Comparison of ENCODE assay signal across 25 cellular contexts in genomic region chr7:107964510-107964909, GRCh38. TPM values are rescaled to one million over a fixed set of nuclear protein-coding genes. Genes with fewer than 3 reads are reported as not detected.
"Had no signal": no experiment of that assay in that cellular context is flagged by ENCODE, and none has a peak within 500 bp of the region (broad histone marks: within the 10 kb centered on the region; RNA-seq: fewer than 3 reads in every experiment).

No MANE protein-coding gene starts in this region.

- H3K27ac Mint-ChIP-seq: dendritic cell treated with granulocyte-macrophage colony-stimulating factor and Interleukin-4, amounts not matched to agents 40 ng/mL and 50 ng/mL, for 4 days; endodermal cell; natural killer cell; stimulated activated naive B cell treated with anti-CD40 and anti-IgM and Interleukin-4, amounts not matched to agents 10 μg/mL and 1 μg/mL and 100 μg/mL, for 72 hours; stimulated activated naive CD8-positive, alpha-beta T cell treated with anti-CD3 and anti-CD28 coated beads, Interleukin-15, Interleukin-2, amounts not matched to agents 100 ng/mL and 50 ng/mL, for 24 hours had no signal

- H3K27me3 Mint-ChIP-seq: dendritic cell treated with granulocyte-macrophage colony-stimulating factor and Interleukin-4, amounts not matched to agents 40 ng/mL and 50 ng/mL, for 4 days; stimulated activated naive CD8-positive, alpha-beta T cell treated with anti-CD3 and anti-CD28 coated beads, Interleukin-15, Interleukin-2, amounts not matched to agents 100 ng/mL and 50 ng/mL, for 24 hours had no signal

- H3K36me3 ChIP-seq: neutrophil had no signal

- H3K4me3 Mint-ChIP-seq: central memory CD8-positive, alpha-beta T cell; dendritic cell treated with granulocyte-macrophage colony-stimulating factor and Interleukin-4, amounts not matched to agents 40 ng/mL and 50 ng/mL, for 4 days; endodermal cell; natural killer cell; neural crest cell; stimulated activated naive B cell treated with anti-CD40 and anti-IgM and Interleukin-4, amounts not matched to agents 10 μg/mL and 1 μg/mL and 100 μg/mL, for 72 hours; stimulated activated naive CD8-positive, alpha-beta T cell treated with anti-CD3 and anti-CD28 coated beads, Interleukin-15, Interleukin-2, amounts not matched to agents 100 ng/mL and 50 ng/mL, for 24 hours had no signal

- H3K27ac ChIP-seq: colonic mucosa, esophagus squamous epithelium, neutrophil, parathyroid adenoma, psoas muscle, thoracic aorta, upper lobe of left lung had no signal

- H2AFZ ChIP-seq: parathyroid adenoma had no signal

- H3K4me3 ChIP-seq: colonic mucosa, esophagus squamous epithelium, psoas muscle, thoracic aorta, tibial nerve, upper lobe of left lung had no signal

- H3K9me3 Mint-ChIP-seq: central memory CD8-positive, alpha-beta T cell; dendritic cell treated with granulocyte-macrophage colony-stimulating factor and Interleukin-4, amounts not matched to agents 40 ng/mL and 50 ng/mL, for 4 days; endodermal cell; natural killer cell; neural crest cell; stimulated activated naive B cell treated with anti-CD40 and anti-IgM and Interleukin-4, amounts not matched to agents 10 μg/mL and 1 μg/mL and 100 μg/mL, for 72 hours; stimulated activated naive CD8-positive, alpha-beta T cell treated with anti-CD3 and anti-CD28 coated beads, Interleukin-15, Interleukin-2, amounts not matched to agents 100 ng/mL and 50 ng/mL, for 24 hours had no signal

- H3K4me1 ChIP-seq: colonic mucosa, psoas muscle had no signal

- H3K27me3 ChIP-seq: colonic mucosa, esophagus squamous epithelium, tibial nerve, upper lobe of left lung had no signal

- H3K9me3 ChIP-seq: colonic mucosa, esophagus squamous epithelium, neutrophil, psoas muscle, tibial nerve, upper lobe of left lung had no signal

- DNase-seq: colonic mucosa; effector CD8-positive, alpha-beta T cell; endodermal cell; erythroblast; esophagus squamous epithelium; foreskin melanocyte; natural killer cell; psoas muscle; right cardiac atrium; small intestine; stimulated activated CD4-positive, alpha-beta T cell treated with anti-CD3 and anti-CD28 coated beads, Interleukin-15, amount 100 ng/mL, for 24 hours; stimulated activated CD4-positive, alpha-beta T cell treated with anti-CD3 and anti-CD28 coated beads, Interleukin-2, amount 100 ng/mL, for 48 hours; stimulated activated naive B cell treated with anti-CD40 and anti-IgM and Interleukin-4, amounts not matched to agents 10 μg/mL and 1 μg/mL and 100 μg/mL, for 72 hours; upper lobe of left lung had no signal

- FAIRE-seq: keratinocyte, small intestine, urothelium cell line had no signal

- H3K9ac ChIP-seq: parathyroid adenoma had no signal

- H3K79me2 ChIP-seq: parathyroid adenoma had no signal

- ATAC-seq: left lobe of liver; natural killer cell; psoas muscle; right cardiac atrium; stimulated activated naive B cell treated with anti-CD40 and anti-IgM and Interleukin-4, amounts not matched to agents 10 μg/mL and 1 μg/mL and 100 μg/mL, for 72 hours had no signal

- H3K4me1 Mint-ChIP-seq: central memory CD8-positive, alpha-beta T cell; endodermal cell; natural killer cell; stimulated activated naive B cell treated with anti-CD40 and anti-IgM and Interleukin-4, amounts not matched to agents 10 μg/mL and 1 μg/mL and 100 μg/mL, for 72 hours had no signal

- H3K36me3 Mint-ChIP-seq: natural killer cell; stimulated activated naive B cell treated with anti-CD40 and anti-IgM and Interleukin-4, amounts not matched to agents 10 μg/mL and 1 μg/mL and 100 μg/mL, for 72 hours had no signal

RNA-seq across cellular contexts. Expression of gene LAMB1, which starts 38.5 kb away (rescaled TPM):
- total RNA-seq: natural killer cell had no signal
